8 cellular contexts compared by ENCODE assay signal in the genomic region with DNA sequence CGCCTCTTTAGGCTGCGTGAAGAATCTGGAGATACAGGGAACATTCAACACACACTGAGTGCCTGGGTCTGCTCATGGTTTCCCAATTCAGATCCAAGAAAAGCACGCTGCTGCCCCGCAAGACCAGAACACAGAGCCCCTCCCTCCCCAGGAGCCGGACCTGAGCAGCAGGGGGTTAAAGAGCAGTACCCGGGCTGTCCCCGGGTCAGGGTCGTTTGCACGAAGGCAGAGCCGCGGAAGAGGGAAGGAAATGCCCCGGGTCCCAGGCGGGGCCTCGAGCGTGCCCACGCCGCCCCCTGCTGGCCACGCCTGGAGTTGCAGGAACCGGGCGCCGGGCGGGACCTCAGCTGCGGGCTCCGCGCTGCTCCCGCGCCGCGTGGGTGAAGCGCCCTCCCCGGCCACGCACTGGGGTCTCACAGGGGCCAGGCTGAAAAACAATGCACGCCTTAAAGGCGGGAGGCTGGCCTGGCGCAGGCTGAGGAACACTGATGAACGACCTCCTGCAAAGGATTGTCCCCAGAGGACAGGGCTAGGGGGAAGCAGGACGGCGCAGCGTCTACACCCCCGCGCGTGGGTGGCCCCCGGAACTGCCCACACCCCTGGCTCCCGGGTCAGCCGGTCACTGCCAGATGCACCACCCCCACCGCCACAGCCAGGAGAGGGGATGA. TPM values are rescaled to one million over a fixed set of nuclear protein-coding genes. Genes with fewer than 3 reads are reported as not detected.
A peak's percentile ranks its signal among the peaks of the same experiment; 100 is the strongest.
DNase-seq lines count a peak whose midpoint lies in the region; ATAC-seq and TF ChIP-seq lines count a peak whose summit lies in the region.

No MANE protein-coding gene starts in this region.

- H3K4me3 ChIP-seq in HFF-Myc (replicated peaks; ENCODE audit: low read depth, low read length) (peak overlapping the region; percentile 20; the same call in 1 of the 2 replicates), fibroblast of lung (replicated peaks in 1 of 4; ENCODE audit: control extremely low read depth in 1 of 4, insufficient read depth in 1 of 4, low read depth in 3 of 4, low read length in 4 of 4) (peak overlapping the region in 3 of 4 experiments; percentile 29 to 43 (median 38))

- DNase-seq in COLO668 (lab: John Stamatoyannopoulos, UW; ENCODE audit: unreplicated experiment), result peak; percentile 36
- no peak for DNase-seq in HFF-Myc (ENCODE audit: extremely low read depth, low read depth)
- DNase-seq in OCI-M1 (lab: John Stamatoyannopoulos, UW), result peak; percentile 71
- DNase-seq in activated T-cell treated with anti-CD3 and anti-CD28 coated beads, Interleukin-2, amount 50 U/mL, for 48 hours, result peak; percentile 79 to 84
- DNase-seq in fibroblast of lung (ENCODE audit: low read depth in 2 of 2), result peak; percentile 11 to 24
- no peak for DNase-seq in natural killer cell treated with Interleukin-12 subunit alpha and Interleukin-12 subunit beta and Interleukin-15 and Interleukin-18, amount 100 ng/mL, for 72 hours (ENCODE audit: low spot score)
- DNase-seq in stimulated activated naive B cell treated with anti-CD40 and anti-IgM and Interleukin-4, amounts not matched to agents 10 μg/mL and 1 μg/mL and 100 μg/mL, for 72 hours, result peak; percentile 49
- no peak for DNase-seq in GOT3 (lab: John Stamatoyannopoulos, UW)

- H3K79me2 ChIP-seq in fibroblast of lung (ENCODE audit: control insufficient read depth, insufficient read depth, low read length), result no peaks in the 10 kb centered on the region

- H3K9me3 ChIP-seq in fibroblast of lung (ENCODE audit: control insufficient read depth, insufficient read depth, low read depth, low read length), result no peaks in the 10 kb centered on the region

- peak overlapping the region; percentile 70 for H2AFZ ChIP-seq in fibroblast of lung (ENCODE audit: low read length)

- H3K9ac ChIP-seq in fibroblast of lung (ENCODE audit: insufficient read depth, low read length), result no peak overlapping the region

- no peaks in the 10 kb centered on the region for H3K36me3 Mint-ChIP-seq in natural killer cell treated with Interleukin-12 subunit alpha and Interleukin-12 subunit beta and Interleukin-15 and Interleukin-18, amount 100 ng/mL, for 72 hours
- H3K36me3 Mint-ChIP-seq in stimulated activated naive B cell treated with anti-CD40 and anti-IgM and Interleukin-4, amounts not matched to agents 10 μg/mL and 1 μg/mL and 100 μg/mL, for 72 hours, result no peaks in the 10 kb centered on the region

- peak overlapping the region; percentile 52 for H3K4me3 Mint-ChIP-seq in natural killer cell treated with Interleukin-12 subunit alpha and Interleukin-12 subunit beta and Interleukin-15 and Interleukin-18, amount 100 ng/mL, for 72 hours
- H3K4me3 Mint-ChIP-seq in stimulated activated naive B cell treated with anti-CD40 and anti-IgM and Interleukin-4, amounts not matched to agents 10 μg/mL and 1 μg/mL and 100 μg/mL, for 72 hours, result peak overlapping the region; percentile 47 to 73

- peaks cover 14 to 18% of the 10 kb centered on the region in 2 donors for H3K27me3 Mint-ChIP-seq in natural killer cell treated with Interleukin-12 subunit alpha and Interleukin-12 subunit beta and Interleukin-15 and Interleukin-18, amount 100 ng/mL, for 72 hours
- peaks cover 54 to 75% of the 10 kb centered on the region in 2 donors for H3K27me3 Mint-ChIP-seq in stimulated activated naive B cell treated with anti-CD40 and anti-IgM and Interleukin-4, amounts not matched to agents 10 μg/mL and 1 μg/mL and 100 μg/mL, for 72 hours

- H4K20me1 ChIP-seq in fibroblast of lung (ENCODE audit: control insufficient read depth, extremely low read depth, insufficient read depth, low read length), result no peaks in the 10 kb centered on the region

- peak; percentile 79 to 81 for ATAC-seq in natural killer cell treated with Interleukin-12 subunit alpha and Interleukin-12 subunit beta and Interleukin-15 and Interleukin-18, amount 100 ng/mL, for 72 hours
- peak; percentile 92 to 93 for ATAC-seq in stimulated activated naive B cell treated with anti-CD40 and anti-IgM and Interleukin-4, amounts not matched to agents 10 μg/mL and 1 μg/mL and 100 μg/mL, for 72 hours (replicated peaks)

- H3K36me3 ChIP-seq in fibroblast of lung (ENCODE audit: control insufficient read depth, insufficient read depth, low read length), result no peaks in the 10 kb centered on the region

- no peak overlapping the region for H3K27ac Mint-ChIP-seq in natural killer cell treated with Interleukin-12 subunit alpha and Interleukin-12 subunit beta and Interleukin-15 and Interleukin-18, amount 100 ng/mL, for 72 hours
- no peak overlapping the region for H3K27ac Mint-ChIP-seq in stimulated activated naive B cell treated with anti-CD40 and anti-IgM and Interleukin-4, amounts not matched to agents 10 μg/mL and 1 μg/mL and 100 μg/mL, for 72 hours

- H3K4me1 ChIP-seq in fibroblast of lung (ENCODE audit: control insufficient read depth, extremely low read depth, insufficient read depth, low read length), result peaks cover 6% of the 10 kb centered on the region

- H3K4me1 Mint-ChIP-seq in natural killer cell treated with Interleukin-12 subunit alpha and Interleukin-12 subunit beta and Interleukin-15 and Interleukin-18, amount 100 ng/mL, for 72 hours (ENCODE audit: low read depth in 2 of 2), result peaks cover 4 to 6% of the 10 kb centered on the region in 2 donors
- peaks cover 4 to 17% of the 10 kb centered on the region in 2 donors for H3K4me1 Mint-ChIP-seq in stimulated activated naive B cell treated with anti-CD40 and anti-IgM and Interleukin-4, amounts not matched to agents 10 μg/mL and 1 μg/mL and 100 μg/mL, for 72 hours

- TF ChIP-seq CTCF in HFF-Myc (IDR thresholded peaks at IDR 0.05; ENCODE audit: low read depth, low read length, missing control alignments) (peak; percentile 91), fibroblast of lung (conservative IDR thresholded peaks at IDR 0.05 in 1 of 2, IDR thresholded peaks at IDR 0.05 in 1 of 2; ENCODE audit: low read depth in 1 of 2, low read length in 2 of 2) (peak; percentile 70 to 97)

- H3K4me2 ChIP-seq in fibroblast of lung (ENCODE audit: extremely low read depth, insufficient read depth, low read length), result peak overlapping the region; percentile 87

- H3K27ac ChIP-seq in fibroblast of lung (ENCODE audit: insufficient read depth, low read length), result no peak overlapping the region

- peaks cover 4% of the 10 kb centered on the region for H3K27me3 ChIP-seq in fibroblast of lung (ENCODE audit: control insufficient read depth, insufficient read depth, low read length)

- no peaks in the 10 kb centered on the region for H3K9me3 Mint-ChIP-seq in natural killer cell treated with Interleukin-12 subunit alpha and Interleukin-12 subunit beta and Interleukin-15 and Interleukin-18, amount 100 ng/mL, for 72 hours
- peaks cover 0 to 2% of the 10 kb centered on the region in 2 donors for H3K9me3 Mint-ChIP-seq in stimulated activated naive B cell treated with anti-CD40 and anti-IgM and Interleukin-4, amounts not matched to agents 10 μg/mL and 1 μg/mL and 100 μg/mL, for 72 hours

RNA-seq across cellular contexts. Expression of a gene that starts 48.9 kb away (rescaled TPM):
- not detected in 2 replicates for total RNA-seq in fibroblast of lung
- polyA plus RNA-seq in fibroblast of lung, result not detected in 2 replicates
- polyA plus RNA-seq in fibroblast of lung (2012), result not detected in 2 replicates
- polyA minus RNA-seq in fibroblast of lung (ENCODE audit: low replicate concordance), result not detected in 2 replicates
- total RNA-seq in natural killer cell treated with Interleukin-12 subunit alpha and Interleukin-12 subunit beta and Interleukin-15 and Interleukin-18, amount 100 ng/mL, for 72 hours, result not detected

Comparison
In these comparisons a context has a peak if more than half of its experiments do, and no peak if none do; other contexts are left out.
1. DNase-seq: peak in COLO668 (single experiment), OCI-M1 (single experiment), activated T-cell treated with anti-CD3 and anti-CD28 coated beads, Interleukin-2, amount 50 U/mL, for 48 hours (2 of 2), fibroblast of lung (2 of 2) and stimulated activated naive B cell treated with anti-CD40 and anti-IgM and Interleukin-4, amounts not matched to agents 10 μg/mL and 1 μg/mL and 100 μg/mL, for 72 hours (single experiment); none in HFF-Myc (single experiment), natural killer cell treated with Interleukin-12 subunit alpha and Interleukin-12 subunit beta and Interleukin-15 and Interleukin-18, amount 100 ng/mL, for 72 hours (single experiment) and GOT3 (single experiment).